8 cellular contexts compared by ENCODE assay signal in the genomic region with DNA sequence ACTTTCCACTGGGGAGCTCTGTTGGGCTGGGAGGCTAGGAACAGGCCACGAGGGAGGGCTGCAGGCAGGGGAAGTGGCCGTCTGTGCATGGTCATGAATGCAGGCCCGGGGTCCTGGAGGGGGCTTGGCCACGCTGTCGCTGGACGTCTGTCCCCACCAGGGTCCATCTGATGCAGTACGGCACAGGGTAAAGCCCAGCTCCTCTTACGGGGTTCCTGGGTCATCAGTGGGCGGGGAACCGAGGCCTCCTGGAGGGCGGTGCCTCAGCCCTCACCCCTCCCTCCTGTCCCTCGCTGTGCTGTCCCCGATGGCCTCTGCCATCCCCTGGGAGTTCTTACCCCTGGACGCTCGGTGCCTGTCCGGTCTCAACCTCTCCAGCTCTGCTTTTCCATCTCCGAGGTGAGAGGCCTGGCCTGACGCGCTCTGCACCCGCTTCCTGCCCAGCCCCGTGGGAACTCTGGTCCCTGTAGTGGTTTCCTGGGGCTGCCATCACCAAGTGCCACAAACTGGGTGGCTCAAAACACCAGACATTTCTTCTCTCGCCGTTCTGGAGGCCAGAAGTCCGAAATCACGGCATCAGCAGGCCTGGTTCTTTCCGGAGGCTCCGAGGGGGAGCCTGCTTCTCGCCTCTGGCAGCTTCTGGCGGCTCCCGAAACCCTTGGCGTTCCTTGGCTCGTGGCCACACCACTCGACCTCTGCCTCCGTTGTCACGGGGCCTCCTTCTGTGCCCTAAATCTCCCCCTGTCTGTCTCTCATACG.
DNase-seq lines count a peak whose midpoint lies in the region; ATAC-seq, FAIRE-seq and TF ChIP-seq lines count a peak whose summit lies in the region.

No MANE protein-coding gene starts in this region.

- H3K27me3 ChIP-seq in breast epithelium (no peaks in the 10 kb centered on the region), mesendoderm (ENCODE audit: insufficient read depth, low read length, poor library complexity) (no peaks in the 10 kb centered on the region)

- H3K56ac ChIP-seq in mesendoderm (ENCODE audit: low read length) = peak overlapping the region; percentile 79

- H3K9me3 ChIP-seq in breast epithelium = no peaks in the 10 kb centered on the region

- H2BK15ac ChIP-seq in mesendoderm (replicated peaks; ENCODE audit: low read depth) = no peak overlapping the region

- no peak overlapping the region for H3K23ac ChIP-seq in mesendoderm (ENCODE audit: low read length)

- H2BK120ac ChIP-seq in mesendoderm (ENCODE audit: low read depth, low read length) = no peak overlapping the region

- H4K8ac ChIP-seq in mesendoderm (ENCODE audit: low read depth, low read length) = no peak overlapping the region

- FAIRE-seq in urothelium cell line (lab: Jason Lieb, UNC) = no peak

- POLR2A ChIA-PET in HEK293T (lab: Yijun Ruan, JAX) = interaction anchor here (0.7 to 1.2 kb wide), 2 partner anchors 9 to 43 kb away, joined by 3 to 4 read pairs; no protein-coding TSS in a partner anchor

- H3K27ac ChIP-seq in breast epithelium = peak overlapping the region; percentile 99 to 100
- peak overlapping the region; percentile 59 for H3K27ac ChIP-seq in mesendoderm (ENCODE audit: low read depth, low read length)

- H4K5ac ChIP-seq in mesendoderm (ENCODE audit: low read length) = no peak overlapping the region

- no peak for ATAC-seq in activated CD4-positive, CD25-positive, alpha-beta regulatory T cell treated with anti-CD3 and anti-CD28 coated beads, Interleukin-2, amount 50 U/mL, for 24 hours

- H3K79me2 ChIP-seq in mesendoderm (ENCODE audit: control insufficient read depth, insufficient read depth, low read length) = peaks cover 7% of the 10 kb centered on the region

- no peak overlapping the region for H3K4me2 ChIP-seq in mesendoderm (ENCODE audit: low read length)

- peaks cover 28 to 43% of the 10 kb centered on the region in 2 donors for H3K4me1 ChIP-seq in breast epithelium
- H3K4me1 ChIP-seq in mesendoderm (ENCODE audit: control insufficient read depth, low read depth, low read length) = peaks cover 3% of the 10 kb centered on the region

- H3K9ac ChIP-seq in mesendoderm (ENCODE audit: low read length) = no peak overlapping the region

- H3K36me3 ChIP-seq in breast epithelium (no peaks in the 10 kb centered on the region), mesendoderm (ENCODE audit: control insufficient read depth, insufficient read depth, low read length) (no peaks in the 10 kb centered on the region)

- CTCF ChIA-PET in HEK293T (lab: Yijun Ruan, JAX) = interaction anchor here (0.6 kb wide), 1 partner anchor 258 kb away, joined by 3 read pairs; no protein-coding TSS in a partner anchor

- WGBS in mesendoderm (ENCODE audit: extremely low coverage, insufficient coverage, low lambda C conversion rate) = no CpG with 5 or more reads among the region's 36 CpGs

- DNase-seq in AG08395 (ENCODE audit: low spot score) (peak; percentile 28), HEK293T (ENCODE audit: extremely low spot score) (peak; percentile 12), breast epithelium (ENCODE audit: low spot score in 2 of 2) (peak; percentile 26 to 50), mesendoderm (no peak), urothelium cell line (ENCODE audit: low spot score) (peak; percentile 56), superior temporal gyrus (ENCODE audit: extremely low spot score) (no peak), amygdala (lab: John Stamatoyannopoulos, UW) (no peak)

- no peak for TF ChIP-seq CTCF in breast epithelium (IDR thresholded peaks at IDR 0.05)

- no peak for TF ChIP-seq POLR2A in breast epithelium (IDR thresholded peaks at IDR 0.05)

- H3K4me3 ChIP-seq in breast epithelium (peak overlapping the region; percentile 15 to 79 (median 53)), mesendoderm (ENCODE audit: low read length) (no peak overlapping the region)

- no peak overlapping the region for H2AK5ac ChIP-seq in mesendoderm (ENCODE audit: low read length)

- intact Hi-C loops in breast epithelium (cut with DNase I; ENCODE audit: low total_unique reads) = loop anchor here (10.0 kb wide), 1 partner anchor 101 kb away; no protein-coding TSS in a partner anchor

- H3K4ac ChIP-seq in mesendoderm (ENCODE audit: low read depth, low read length) = no peak overlapping the region

- peak overlapping the region; percentile 0 for H3K18ac ChIP-seq in mesendoderm (ENCODE audit: low read length)

- H2BK5ac ChIP-seq in mesendoderm (ENCODE audit: low read length) = no peak overlapping the region

- H3K79me1 ChIP-seq in mesendoderm (ENCODE audit: low read length) = peaks cover 12% of the 10 kb centered on the region

TF ChIP-seq in HEK293T, 16 proteins besides CTCF, POLR2A, EP300 and RAD21:
- TF ChIP-seq NFRKB (IDR thresholded peaks at IDR 0.05) (no peak), FOXK2 (IDR thresholded peaks at IDR 0.05) (no peak), SP1 (IDR thresholded peaks at IDR 0.05) (no peak), ZNF384 (IDR thresholded peaks at IDR 0.05) (no peak), FOXA1 (IDR thresholded peaks at IDR 0.05) (no peak), SUZ12 (IDR thresholded peaks at IDR 0.05) (no peak), HDGF (IDR thresholded peaks at IDR 0.05; ENCODE audit: borderline replicate concordance) (no peak), ARNT (IDR thresholded peaks at IDR 0.05) (no peak), ELF4 (IDR thresholded peaks at IDR 0.05) (no peak), BHLHE40 (IDR thresholded peaks at IDR 0.05; ENCODE audit: borderline replicate concordance) (no peak), L3MBTL2 (conservative IDR thresholded peaks at IDR 0.05) (no peak), LEF1 (IDR thresholded peaks at IDR 0.05; ENCODE audit: borderline replicate concordance) (no peak), TARDBP (IDR thresholded peaks at IDR 0.05) (no peak), FOXM1 (IDR thresholded peaks at IDR 0.05; ENCODE audit: borderline replicate concordance) (no peak), CTBP1 (IDR thresholded peaks at IDR 0.05; ENCODE audit: borderline replicate concordance) (no peak)
- TF ChIP-seq, protein P1, sequence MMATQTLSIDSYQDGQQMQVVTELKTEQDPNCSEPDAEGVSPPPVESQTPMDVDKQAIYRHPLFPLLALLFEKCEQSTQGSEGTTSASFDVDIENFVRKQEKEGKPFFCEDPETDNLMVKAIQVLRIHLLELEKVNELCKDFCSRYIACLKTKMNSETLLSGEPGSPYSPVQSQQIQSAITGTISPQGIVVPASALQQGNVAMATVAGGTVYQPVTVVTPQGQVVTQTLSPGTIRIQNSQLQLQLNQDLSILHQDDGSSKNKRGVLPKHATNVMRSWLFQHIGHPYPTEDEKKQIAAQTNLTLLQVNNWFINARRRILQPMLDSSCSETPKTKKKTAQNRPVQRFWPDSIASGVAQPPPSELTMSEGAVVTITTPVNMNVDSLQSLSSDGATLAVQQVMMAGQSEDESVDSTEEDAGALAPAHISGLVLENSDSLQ (IDR thresholded peaks at IDR 0.05) = no peak
TF ChIP-seq in HEK293T: peak in this region for 0.

Comparison
In these comparisons a context has a peak if more than half of its experiments do, and no peak if none do; other contexts are left out.
1. DNase-seq: peak in AG08395 (single experiment), HEK293T (single experiment), breast epithelium (2 of 2) and urothelium cell line (single experiment); none in mesendoderm (single experiment), superior temporal gyrus (single experiment) and amygdala (0 of 56).